In genomic region chr11:119318240-119319135, GRCh38 we compare ENCODE assay signal across 9 cellular contexts. TPM values are rescaled to one million over a fixed set of nuclear protein-coding genes. Genes with fewer than 3 reads are reported as not detected.
DNase-seq lines count a peak whose midpoint lies in the region; ATAC-seq, FAIRE-seq and TF ChIP-seq lines count a peak whose summit lies in the region.
"Had no signal": no experiment of that assay in that cellular context is flagged by ENCODE, and none has a peak within 500 bp of the region (broad histone marks: within the 10 kb centered on the region; RNA-seq: fewer than 3 reads in every experiment).

No MANE protein-coding gene starts in this region.

- H3K9me3 Mint-ChIP-seq in CD8-positive, alpha-beta memory T cell = no peaks in the 10 kb centered on the region

- H3K9ac ChIP-seq in HUES48 (ENCODE audit: low read depth, low read length) (no peak overlapping the region), kidney (ENCODE audit: low read length in 2 of 2) (no peak overlapping the region)

- H3K27me3 ChIP-seq in CD8-positive, alpha-beta memory T cell (ENCODE audit: insufficient read depth, low read length, poor library complexity, severe bottlenecking) = peaks cover 14% of the 10 kb centered on the region
- H3K27me3 ChIP-seq in HUES48 (ENCODE audit: control insufficient read depth, insufficient read depth, low read length) (peaks cover 40% of the 10 kb centered on the region), adrenal gland (peaks cover 4% of the 10 kb centered on the region), thoracic aorta (replicated peaks; ENCODE audit: insufficient read depth) (no peaks in the 10 kb centered on the region)

- CTCF ChIA-PET in CD8-positive, alpha-beta memory T cell (lab: Charles Lee) = interaction anchor here (0.6 to 0.9 kb wide), 2 partner anchors 20 to 90 kb away, joined by 3 read pairs; no protein-coding TSS in a partner anchor

- 62 to 72% (median 66%) methylated on average over 15 to 22 of the region's 22 CpGs for WGBS in adrenal gland, 4 donors

- H3K27ac Mint-ChIP-seq in CD8-positive, alpha-beta memory T cell = peak overlapping the region; percentile 61 to 95 (median 88)

- ATAC-seq in thoracic aorta (ENCODE audit: insufficient number of reproducible peaks, low FRiP score, low read depth) (no peak), GM21447 (IDR thresholded peaks at IDR 0.05; ENCODE audit: unreplicated experiment) (no peak), GM19035 (IDR thresholded peaks at IDR 0.05; ENCODE audit: unreplicated experiment) (no peak)

- no peaks in the 10 kb centered on the region for H3K9me3 ChIP-seq in CD8-positive, alpha-beta memory T cell (ENCODE audit: low read length)
- no peaks in the 10 kb centered on the region for H3K9me3 ChIP-seq in HUES48 (ENCODE audit: control insufficient read depth, insufficient read depth, low read length)
- H3K9me3 ChIP-seq in adrenal gland (replicated peaks in 1 of 3) = no peaks in the 10 kb centered on the region
- no peaks in the 10 kb centered on the region for H3K9me3 ChIP-seq in kidney (ENCODE audit: control insufficient read depth in 1 of 2, low read length in 2 of 2)
- no peaks in the 10 kb centered on the region for H3K9me3 ChIP-seq in thoracic aorta

- peak overlapping the region; percentile 11 to 84 (median 68) for H3K4me3 Mint-ChIP-seq in CD8-positive, alpha-beta memory T cell

- peak in 1 of 2 donors; percentile 27 for TF ChIP-seq POLR2A in adrenal gland (IDR thresholded peaks at IDR 0.05)

- peaks cover 9 to 54% (median 27%) of the 10 kb centered on the region in 3 donors for H3K4me1 Mint-ChIP-seq in CD8-positive, alpha-beta memory T cell

- H3K4me3 ChIP-seq in CD8-positive, alpha-beta memory T cell (ENCODE audit: low read length) = no peak overlapping the region
- H3K4me3 ChIP-seq in HUES48 (ENCODE audit: low read depth, low read length) (0 out of 2 replicates have a peak overlapping the region, but pooled peaks have one; percentile 24), adrenal gland (no peak overlapping the region), kidney (ENCODE audit: low read length in 2 of 2) (no peak overlapping the region), thoracic aorta (peak overlapping the region; percentile 85)

- no peaks in the 10 kb centered on the region for H3K36me3 Mint-ChIP-seq in CD8-positive, alpha-beta memory T cell

- intact Hi-C loops in adrenal gland (cut with DNase I) = no loop called here
- intact Hi-C loops in kidney (cut with DNase I) = no loop called here

- peaks cover 34% of the 10 kb centered on the region for H3K4me1 ChIP-seq in CD8-positive, alpha-beta memory T cell (ENCODE audit: insufficient read depth, low read length)
- H3K4me1 ChIP-seq in HUES48 (ENCODE audit: control insufficient read depth, insufficient read depth, low read length) = peaks cover 50% of the 10 kb centered on the region
- H3K4me1 ChIP-seq in adrenal gland (replicated peaks in 1 of 2) = peaks cover 20 to 46% of the 10 kb centered on the region in 2 donors
- H3K4me1 ChIP-seq in kidney (ENCODE audit: control insufficient read depth in 1 of 2, insufficient read depth in 1 of 2, low read depth in 1 of 2, low read length in 2 of 2) = peaks cover 9 to 28% of the 10 kb centered on the region in 2 donors
- peaks cover 33 to 72% of the 10 kb centered on the region in 2 donors for H3K4me1 ChIP-seq in thoracic aorta (ENCODE audit: control insufficient read depth in 1 of 2, low read depth in 2 of 2)

- peak overlapping the region; percentile 78 for H3K27ac ChIP-seq in CD8-positive, alpha-beta memory T cell (ENCODE audit: low read depth, low read length)
- H3K27ac ChIP-seq in HUES48 (ENCODE audit: low read depth, low read length) = peak overlapping the region; percentile 66
- H3K27ac ChIP-seq in adrenal gland = peak overlapping the region in 2 of 5 donors; percentile 68 to 84
- H3K27ac ChIP-seq in kidney (ENCODE audit: low read depth in 2 of 2, low read length in 2 of 2) = peak overlapping the region; percentile 57 to 78
- peak overlapping the region; percentile 98 to 99 for H3K27ac ChIP-seq in thoracic aorta

- no peak for FAIRE-seq in kidney (lab: Jason Lieb, UNC)
- FAIRE-seq: endometrium had no signal

- H3K36me3 ChIP-seq in CD8-positive, alpha-beta memory T cell (ENCODE audit: insufficient read depth, low read length) = no peaks in the 10 kb centered on the region
- H3K36me3 ChIP-seq in HUES48 (ENCODE audit: control insufficient read depth, insufficient read depth, low read length) = peaks cover 2% of the 10 kb centered on the region; the same call in 1 of the 2 replicates
- no peaks in the 10 kb centered on the region for H3K36me3 ChIP-seq in adrenal gland (replicated peaks in 1 of 2)
- H3K36me3 ChIP-seq in kidney (ENCODE audit: control insufficient read depth in 1 of 2, insufficient read depth in 2 of 2, low read length in 2 of 2) = no peaks in the 10 kb centered on the region
- peaks cover 10% of the 10 kb centered on the region for H3K36me3 ChIP-seq in thoracic aorta

- POLR2A ChIA-PET in CD8-positive, alpha-beta memory T cell (lab: Charles Lee) = no interaction called here

- DNase-seq in CD8-positive, alpha-beta memory T cell = peak in 2 of 5 donors; percentile 40 to 41
- DNase-seq in adrenal gland (peak in 6 of 7 donors; percentile 53 to 82 (median 67)), kidney (no peak), thoracic aorta (ENCODE audit: low spot score) (no peak), NCI-H187 (lab: John Stamatoyannopoulos, UW) (no peak)

- TF ChIP-seq CTCF in adrenal gland (IDR thresholded peaks at IDR 0.05) = no peak
- no peak for TF ChIP-seq CTCF in kidney (IDR thresholded peaks at IDR 0.05; ENCODE audit: borderline replicate concordance, extremely low read depth, insufficient read depth)
- TF ChIP-seq CTCF in thoracic aorta (IDR thresholded peaks at IDR 0.05) = no peak

- H3K27me3 Mint-ChIP-seq in CD8-positive, alpha-beta memory T cell = peaks cover 14 to 33% of the 10 kb centered on the region in 2 donors

RNA-seq across cellular contexts. Expression of gene MCAM, which starts 1.6 kb away (rescaled TPM):
- 1 to 10 TPM; 2.0 to 2.7 TPM for total RNA-seq in CD8-positive, alpha-beta memory T cell
- 1.6 TPM for polyA plus RNA-seq in CD8-positive, alpha-beta memory T cell
- total RNA-seq in adrenal gland = 100 to 1,000 TPM in 1 of 8 donors, 10 to 100 TPM in 7; 15.3 to 143 (median 45.8) TPM
- polyA plus RNA-seq in adrenal gland = 10 to 100 TPM; 17.2 to 48.5 (median 30.5) TPM
- 137 TPM for total RNA-seq in kidney
- polyA plus RNA-seq in kidney (ENCODE audit: insufficient read depth, low read depth, low replicate concordance) = 42.1 TPM
- total RNA-seq in thoracic aorta = 1,000 to 10,000 TPM; 3,387 to 6,698 TPM

RNA-seq across cellular contexts. Expression of gene RNF26, which starts 15.8 kb away (rescaled TPM):
- 10 to 100 TPM; 33.2 to 34.8 TPM for total RNA-seq in CD8-positive, alpha-beta memory T cell
- polyA plus RNA-seq in CD8-positive, alpha-beta memory T cell = 46.1 TPM
- total RNA-seq in adrenal gland (10 to 100 TPM in 7 of 8 donors, 1 to 10 TPM in 1; 8.9 to 28.0 (median 20.6) TPM), kidney (23.5 TPM), thoracic aorta (10 to 100 TPM; 11.0 to 12.1 TPM)
- polyA plus RNA-seq in adrenal gland (10 to 100 TPM in 2 of 3 donors, 1 to 10 TPM in 1; 9.6 to 13.0 (median 10.7) TPM), kidney (ENCODE audit: insufficient read depth, low read depth, low replicate concordance) (18.2 TPM)

RNA-seq across cellular contexts. Expression of gene C1QTNF5, which starts 22.2 kb away (rescaled TPM):
- total RNA-seq in CD8-positive, alpha-beta memory T cell = not detected
- not detected for polyA plus RNA-seq in CD8-positive, alpha-beta memory T cell
- total RNA-seq in adrenal gland (10 to 100 TPM; 10.3 to 46.9 (median 23.0) TPM), kidney (42.8 TPM), thoracic aorta (10 to 100 TPM; 53.2 to 98.2 TPM)
- polyA plus RNA-seq in adrenal gland (10 to 100 TPM in 2 of 3 donors, 1 to 10 TPM in 1; 1.8 to 25.9 (median 20.3) TPM), kidney (ENCODE audit: insufficient read depth, low read depth, low replicate concordance) (40.4 TPM)

RNA-seq across cellular contexts. Expression of gene MFRP, which starts 28.0 kb away (rescaled TPM):
- total RNA-seq in CD8-positive, alpha-beta memory T cell = not detected
- not detected for polyA plus RNA-seq in CD8-positive, alpha-beta memory T cell
- under 1 TPM in 1 of 8 donors, not detected in 7; under 0.01 TPM for total RNA-seq in adrenal gland
- polyA plus RNA-seq in adrenal gland = not detected
- not detected for total RNA-seq in kidney
- polyA plus RNA-seq in kidney (ENCODE audit: insufficient read depth, low read depth, low replicate concordance) = not detected
- total RNA-seq in thoracic aorta = under 1 TPM in 1 of 2 donors, not detected in 1; 0.27 TPM

Comparison
In these comparisons a context has a peak if more than half of its experiments do, and no peak if none do; other contexts are left out.
1. DNase-seq: peak in adrenal gland (6 of 7); none in kidney (single experiment), thoracic aorta (single experiment) and NCI-H187 (0 of 2).
2. H3K4me3 ChIP-seq: peak in HUES48 (single experiment) and thoracic aorta (single experiment); none in CD8-positive, alpha-beta memory T cell (single experiment), adrenal gland (0 of 4) and kidney (0 of 2).
3. RNA of gene MCAM, which starts 1.6 kb away (total RNA-seq): 3,387 to 6,698 TPM in thoracic aorta; 137 TPM in kidney (single experiment), 15.3 to 143 TPM in adrenal gland and 2.0 to 2.7 TPM in CD8-positive, alpha-beta memory T cell; every median in the first group is over 10 times any median in the second.
4. RNA of gene C1QTNF5, which starts 22.2 kb away (total RNA-seq): 53.2 to 98.2 TPM in thoracic aorta, 42.8 TPM in kidney (single experiment) and 10.3 to 46.9 TPM in adrenal gland; not detected in CD8-positive, alpha-beta memory T cell; every median in the first group is over 10 times any median in the second.